ENCODE assay signal across 9 cellular contexts in the genomic region with DNA sequence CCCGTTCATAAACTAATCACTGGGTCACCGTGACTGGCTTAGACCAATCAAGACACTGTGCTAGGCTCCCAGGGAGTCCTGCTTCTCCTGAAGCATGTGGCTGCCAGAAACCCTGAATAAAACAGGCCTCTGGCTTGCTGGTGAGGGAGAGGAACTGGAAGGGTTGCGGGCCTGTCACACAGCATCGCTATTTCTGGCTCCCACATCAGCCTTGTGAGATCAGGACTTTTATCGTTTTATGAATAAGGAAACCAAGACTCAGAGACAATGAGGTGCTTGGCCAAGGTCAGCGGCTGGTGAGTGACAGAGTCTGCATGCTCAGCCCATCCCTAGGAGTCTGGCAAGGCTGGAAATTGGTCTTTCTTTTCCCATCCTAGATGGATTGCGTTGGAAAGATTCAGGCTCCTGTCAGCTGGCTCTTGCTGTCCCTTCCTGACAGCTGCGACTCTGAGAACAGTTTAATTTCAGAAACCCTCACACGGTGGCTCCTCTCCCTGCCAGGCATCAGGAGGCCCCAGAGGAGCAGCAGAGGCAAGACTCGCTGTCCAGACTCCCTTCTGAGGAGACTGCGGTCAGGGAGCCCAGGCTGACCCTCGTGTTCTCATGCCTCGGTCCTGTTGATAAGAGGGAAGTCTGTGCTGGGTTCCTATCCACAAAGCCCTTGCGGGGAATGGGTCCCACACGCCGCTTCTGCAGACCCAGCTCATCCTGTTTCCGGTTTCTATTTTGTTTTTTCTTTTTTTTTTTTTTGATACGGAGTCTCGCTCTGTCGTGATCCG.
DNase-seq lines count a peak whose midpoint lies in the region; ATAC-seq lines count a peak whose summit lies in the region.
"Had no signal": no experiment of that assay in that cellular context is flagged by ENCODE, and none has a peak within 500 bp of the region (broad histone marks: within the 10 kb centered on the region; RNA-seq: fewer than 3 reads in every experiment).

No MANE protein-coding gene starts in this region.

- H3K27me3 ChIP-seq in adipocyte (replicated peaks; ENCODE audit: control insufficient read depth, insufficient read depth, low read length): no peaks in the 10 kb centered on the region
- no peaks in the 10 kb centered on the region for H3K27me3 ChIP-seq in mucosa of stomach (ENCODE audit: control insufficient read depth, insufficient read depth, low read length)

- peak; percentile 38 for DNase-seq in AG20443 (ENCODE audit: low spot score)
- DNase-seq in adipocyte (ENCODE audit: low read depth): no peak
- DNase-seq in NCI-H446 treated with DMSO at 0.1 percent for 48 hours (lab: John Stamatoyannopoulos, UW): no peak
- DNase-seq in NCI-H1092 treated with DMSO at 0.1 percent for 48 hours (lab: John Stamatoyannopoulos, UW): no peak
- DNase-seq in OCI-M1 (lab: John Stamatoyannopoulos, UW): no peak
- no peak for DNase-seq in NCI-H1417 treated with DMSO at 0.1 percent for 48 hours (lab: John Stamatoyannopoulos, UW)

- H3K9ac ChIP-seq in adipocyte (ENCODE audit: low read length): peak overlapping the region; percentile 69
- peak overlapping the region; percentile 62 for H3K9ac ChIP-seq in mucosa of stomach (ENCODE audit: low read length)

- peak; percentile 39 for ATAC-seq in GM21619 (IDR thresholded peaks at IDR 0.05; ENCODE audit: unreplicated experiment)
- ATAC-seq: Panc1 had no signal

- H3K36me3 ChIP-seq in adipocyte (ENCODE audit: control insufficient read depth, insufficient read depth, low read length, severe bottlenecking) (no peaks in the 10 kb centered on the region), mucosa of stomach (ENCODE audit: control insufficient read depth, insufficient read depth, low read length) (no peaks in the 10 kb centered on the region)

- H3K4me1 ChIP-seq in adipocyte (ENCODE audit: control insufficient read depth, insufficient read depth, low read length) (peaks cover 12% of the 10 kb centered on the region), mucosa of stomach (ENCODE audit: control insufficient read depth, insufficient read depth, low read length) (no peaks in the 10 kb centered on the region)

- H3K9me3 ChIP-seq in adipocyte (ENCODE audit: control insufficient read depth, low read length): peaks cover 13% of the 10 kb centered on the region
- no peaks in the 10 kb centered on the region for H3K9me3 ChIP-seq in mucosa of stomach (ENCODE audit: control insufficient read depth, low read length)

- H3K4me3 ChIP-seq in adipocyte (ENCODE audit: low read length) (peak overlapping the region; percentile 67), mucosa of stomach (ENCODE audit: low read length) (no peak overlapping the region)
